In the genomic region with DNA sequence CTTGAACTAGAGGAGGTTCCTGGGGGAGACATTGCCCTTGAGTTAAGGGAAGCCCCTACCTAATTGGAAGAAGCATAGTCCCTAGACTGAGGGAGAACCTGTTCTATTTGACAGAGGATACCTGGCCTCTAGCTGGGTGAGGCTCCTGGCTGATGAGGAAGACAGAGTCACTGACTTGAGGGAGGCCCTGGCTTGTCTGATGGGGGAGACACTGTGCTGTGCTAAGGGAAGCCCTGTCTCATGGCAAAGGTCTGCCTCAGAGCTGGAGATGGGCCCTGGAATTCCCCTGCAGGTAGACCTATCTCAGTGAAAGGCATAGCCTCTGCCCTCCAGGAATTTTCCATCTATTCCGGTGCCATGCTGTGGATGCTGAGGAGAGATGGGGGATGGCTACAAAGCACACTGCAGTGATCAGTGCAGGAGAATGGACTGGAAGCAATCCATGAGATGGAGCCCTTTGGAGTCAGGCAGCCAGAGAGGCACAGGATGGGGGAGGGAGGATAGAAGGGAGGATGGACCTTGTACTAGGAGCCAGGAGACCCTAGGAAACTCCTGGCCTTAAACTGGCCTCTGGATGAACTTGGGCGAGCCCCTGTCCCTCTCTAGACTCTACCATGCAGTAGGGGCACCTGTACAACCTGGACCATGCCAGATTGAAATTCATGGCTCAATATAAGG, we compare ENCODE assay signal across 1 cellular context.
TF ChIP-seq lines count a peak whose summit lies in the region.

No MANE protein-coding gene starts in this region.

TF ChIP-seq in H1, 55 proteins besides CTCF, POLR2A, EP300 and RAD21:
- TF ChIP-seq KDM5A (IDR thresholded peaks at IDR 0.05; ENCODE audit: low read length), result no peak
- no peak for TF ChIP-seq CHD2 (IDR thresholded peaks at IDR 0.05; ENCODE audit: low read length)
- TF ChIP-seq TCF12 (IDR thresholded peaks at IDR 0.05; ENCODE audit: low read depth, low read length), result no peak
- no peak for TF ChIP-seq SRF (IDR thresholded peaks at IDR 0.05; ENCODE audit: low read depth, low read length)
TF ChIP-seq in H1: peak in this region for 0.
